1 cellular context compared by ENCODE assay signal in genomic region chr7:149885191-149886017, GRCh38.
A peak's percentile ranks its signal among the peaks of the same experiment; 100 is the strongest.
TF ChIP-seq lines count a peak whose summit lies in the region.

No MANE protein-coding gene starts in this region.

TF ChIP-seq in HepG2, 621 proteins besides CTCF, POLR2A, EP300 and RAD21 (continued from another document and continues in another):
- no peak for TF ChIP-seq CSRNP2 (CRISPR knock-in tag; conservative IDR thresholded peaks at IDR 0.05; ENCODE audit: low read depth)
- TF ChIP-seq SOX6 (IDR thresholded peaks at IDR 0.05): no peak
- TF ChIP-seq SOX6 (CRISPR knock-in tag; IDR thresholded peaks at IDR 0.05): peak; percentile 66
- TF ChIP-seq TEAD3 (CRISPR knock-in tag; optimal IDR thresholded peaks at IDR 0.05; ENCODE audit: borderline replicate concordance): peak; percentile 78
- TF ChIP-seq HIC2 (CRISPR knock-in tag; IDR thresholded peaks at IDR 0.05; ENCODE audit: low read depth): 0 out of 2 replicates have a peak, but pooled peaks have one; percentile 23
- TF ChIP-seq ZNF232 (CRISPR knock-in tag; IDR thresholded peaks at IDR 0.05; ENCODE audit: borderline replicate concordance): no peak
- TF ChIP-seq ZNF687 (CRISPR knock-in tag; IDR thresholded peaks at IDR 0.05): peak; percentile 39
- TF ChIP-seq HDAC2 (CRISPR knock-in tag; IDR thresholded peaks at IDR 0.05): peak; percentile 65
- TF ChIP-seq PHF8 (CRISPR knock-in tag; IDR thresholded peaks at IDR 0.05): 0 out of 2 replicates have a peak, but pooled peaks have one; percentile 19
- TF ChIP-seq ZFP91 (CRISPR knock-in tag; IDR thresholded peaks at IDR 0.05; ENCODE audit: borderline replicate concordance): peak; percentile 23; the same call in 1 of the 2 replicates
- TF ChIP-seq REXO4 (CRISPR knock-in tag; IDR thresholded peaks at IDR 0.05; ENCODE audit: borderline replicate concordance): no peak
- no peak for TF ChIP-seq ZFY (CRISPR knock-in tag; IDR thresholded peaks at IDR 0.05)
- peak; percentile 51; the same call in 1 of the 2 replicates for TF ChIP-seq PHF21A (CRISPR knock-in tag; IDR thresholded peaks at IDR 0.05)
- TF ChIP-seq ZNF431 (CRISPR knock-in tag; IDR thresholded peaks at IDR 0.05; ENCODE audit: borderline replicate concordance, low read depth): no peak
- TF ChIP-seq AGO2 (optimal IDR thresholded peaks at IDR 0.05; ENCODE audit: low read depth, low read length): no peak
- peak; percentile 14 to 51; a peak in 2 of 4 replicates for TF ChIP-seq MAFK (conservative IDR thresholded peaks at IDR 0.05 in 1 of 2, IDR thresholded peaks at IDR 0.05 in 1 of 2; ENCODE audit: low read length in 2 of 2)
- TF ChIP-seq ATF7-NPFF (CRISPR knock-in tag; IDR thresholded peaks at IDR 0.05; ENCODE audit: low read depth): no peak
- TF ChIP-seq JUND (CRISPR knock-in tag; IDR thresholded peaks at IDR 0.05): no peak
- TF ChIP-seq SALL1 (CRISPR knock-in tag; IDR thresholded peaks at IDR 0.05): peak; percentile 83
- TF ChIP-seq XBP1 (CRISPR knock-in tag; IDR thresholded peaks at IDR 0.05): no peak
- peak; percentile 77; the same call in 1 of the 2 replicates for TF ChIP-seq ZNF331 (CRISPR knock-in tag; IDR thresholded peaks at IDR 0.05)
- no peak for TF ChIP-seq ETV6 (CRISPR knock-in tag; conservative IDR thresholded peaks at IDR 0.05)
- TF ChIP-seq SIX1 (CRISPR knock-in tag; IDR thresholded peaks at IDR 0.05; ENCODE audit: borderline replicate concordance): peak; percentile 55; the same call in 1 of the 2 replicates
- peak; percentile 23; the same call in 1 of the 2 replicates for TF ChIP-seq ZNF605 (CRISPR knock-in tag; IDR thresholded peaks at IDR 0.05)
- TF ChIP-seq TCF7 (IDR thresholded peaks at IDR 0.05; ENCODE audit: low read depth): 0 out of 2 replicates have a peak, but pooled peaks have one; percentile 13
- 0 out of 2 replicates have a peak, but pooled peaks have one; percentile 28 for TF ChIP-seq KDM6A (CRISPR knock-in tag; IDR thresholded peaks at IDR 0.05; ENCODE audit: low read depth)
- no peak for TF ChIP-seq ZNF761 (CRISPR knock-in tag; conservative IDR thresholded peaks at IDR 0.05)
- no peak for TF ChIP-seq MEF2D (CRISPR knock-in tag; IDR thresholded peaks at IDR 0.05)
- peak; percentile 60; the same call in 1 of the 2 replicates for TF ChIP-seq ARID3A (IDR thresholded peaks at IDR 0.05; ENCODE audit: low read depth, low read length)
- no peak for TF ChIP-seq ZFP1 (CRISPR knock-in tag; IDR thresholded peaks at IDR 0.05)
- no peak for TF ChIP-seq SP2 (CRISPR knock-in tag; IDR thresholded peaks at IDR 0.05)
- no peak for TF ChIP-seq ZMYM2 (CRISPR knock-in tag; IDR thresholded peaks at IDR 0.05)
- TF ChIP-seq ZNF660 (CRISPR knock-in tag; IDR thresholded peaks at IDR 0.05; ENCODE audit: borderline replicate concordance, low read depth): no peak
- no peak for TF ChIP-seq KAT8 (CRISPR knock-in tag; IDR thresholded peaks at IDR 0.05)
- TF ChIP-seq MXI1 (IDR thresholded peaks at IDR 0.05; ENCODE audit: borderline replicate concordance, low read depth, low read length): 0 out of 3 replicates have a peak, but pooled peaks have one; percentile 22
- no peak for TF ChIP-seq ZNF430 (CRISPR knock-in tag; IDR thresholded peaks at IDR 0.05)
- peak; percentile 69; the same call in 1 of the 2 replicates for TF ChIP-seq ZSCAN29 (CRISPR knock-in tag; conservative IDR thresholded peaks at IDR 0.05)
- TF ChIP-seq ZNF556 (CRISPR knock-in tag; IDR thresholded peaks at IDR 0.05; ENCODE audit: borderline replicate concordance): peak; percentile 36; the same call in 1 of the 2 replicates
- TF ChIP-seq REPIN1 (CRISPR knock-in tag; IDR thresholded peaks at IDR 0.05; ENCODE audit: borderline replicate concordance, low read depth): peak; percentile 62; the same call in 1 of the 2 replicates
- no peak for TF ChIP-seq ZBTB2 (CRISPR knock-in tag; IDR thresholded peaks at IDR 0.05; ENCODE audit: low read depth)
- TF ChIP-seq NCOR1 (IDR thresholded peaks at IDR 0.05; ENCODE audit: borderline replicate concordance, low read length): 0 out of 2 replicates have a peak, but pooled peaks have one; percentile 19
- TF ChIP-seq E2F1 (CRISPR knock-in tag; IDR thresholded peaks at IDR 0.05): no peak
- TF ChIP-seq MXD3 (CRISPR knock-in tag; IDR thresholded peaks at IDR 0.05): no peak
- no peak for TF ChIP-seq STAG1 (CRISPR knock-in tag; IDR thresholded peaks at IDR 0.05)
- TF ChIP-seq ZNF850 (CRISPR knock-in tag; conservative IDR thresholded peaks at IDR 0.05): no peak
- peak; percentile 66; the same call in 1 of the 2 replicates for TF ChIP-seq TARDBP (CRISPR knock-in tag; IDR thresholded peaks at IDR 0.05)
- no peak for TF ChIP-seq HNRNPUL1 (IDR thresholded peaks at IDR 0.05; ENCODE audit: low read depth, low read length)
- TF ChIP-seq SKI (IDR thresholded peaks at IDR 0.05; ENCODE audit: partially characterized antibody): no peak
- peak; percentile 35; the same call in 1 of the 2 replicates for TF ChIP-seq CREM (IDR thresholded peaks at IDR 0.05)
- no peak for TF ChIP-seq CREM (CRISPR knock-in tag; IDR thresholded peaks at IDR 0.05)
- no peak for TF ChIP-seq MIER2 (CRISPR knock-in tag; IDR thresholded peaks at IDR 0.05)
- no peak for TF ChIP-seq HOMEZ (CRISPR knock-in tag; IDR thresholded peaks at IDR 0.05; ENCODE audit: low read depth)
- TF ChIP-seq MAFF (IDR thresholded peaks at IDR 0.05; ENCODE audit: low read depth, low read length): peak; percentile 38
- no peak for TF ChIP-seq MEIS2 (CRISPR knock-in tag; IDR thresholded peaks at IDR 0.05)
